8 cellular contexts compared by ENCODE assay signal in the genomic region with DNA sequence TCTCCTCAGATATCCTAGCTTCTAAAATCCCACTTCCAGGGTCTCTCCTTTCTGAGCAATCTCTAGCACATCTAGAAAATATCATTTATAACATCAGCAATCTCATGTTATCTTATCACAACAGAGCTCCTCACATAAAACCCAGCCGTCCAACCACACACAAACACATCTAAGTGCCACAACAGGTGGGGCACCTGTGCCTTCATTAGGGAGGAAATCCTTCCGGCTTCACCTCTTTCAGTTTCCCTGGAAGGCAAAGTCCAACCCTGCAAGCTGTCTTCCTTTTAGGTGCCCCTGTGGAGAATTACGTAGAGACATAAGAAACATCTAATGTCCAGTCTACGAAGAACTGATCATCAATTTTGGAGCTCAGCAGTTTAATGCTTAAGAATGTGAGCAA. TPM values are rescaled to one million over a fixed set of nuclear protein-coding genes. Genes with fewer than 3 reads are reported as not detected.
A peak's percentile ranks its signal among the peaks of the same experiment; 100 is the strongest.
DNase-seq lines count a peak whose midpoint lies in the region; ATAC-seq and TF ChIP-seq lines count a peak whose summit lies in the region.

No MANE protein-coding gene starts in this region.

- H3K9ac ChIP-seq in subcutaneous abdominal adipose tissue (ENCODE audit: low read length in 5 of 5) = peak overlapping the region; percentile 21 to 97 (median 95)

- no peak for DNase-seq in activated naive CD4-positive, alpha-beta T cell treated with anti-CD3 and anti-CD28 coated beads for 36 hours
- no peak for DNase-seq in activated naive CD4-positive, alpha-beta T cell treated with anti-CD3 and anti-CD28 coated beads, Interleukin-2, amount 50 U/mL, for 72 hours (ENCODE audit: low spot score in 2 of 2)
- DNase-seq in immature natural killer cell = no peak
- DNase-seq in NCI-H510A (lab: John Stamatoyannopoulos, UW) = no peak
- no peak for DNase-seq in lower leg skin (ENCODE audit: low spot score in 2 of 2)
- DNase-seq in islet precursor cell = no peak

- no peak for TF ChIP-seq POLR2A in lower leg skin (IDR thresholded peaks at IDR 0.05)

- no peaks in the 10 kb centered on the region for H3K9me3 Mint-ChIP-seq in activated naive CD4-positive, alpha-beta T cell treated with anti-CD3 and anti-CD28 coated beads for 36 hours
- H3K9me3 Mint-ChIP-seq in activated naive CD4-positive, alpha-beta T cell treated with anti-CD3 and anti-CD28 coated beads, Interleukin-2, amount 50 U/mL, for 72 hours = no peaks in the 10 kb centered on the region
- no peaks in the 10 kb centered on the region for H3K9me3 Mint-ChIP-seq in activated naive CD8-positive, alpha-beta T cell (ENCODE audit: low read depth)
- no peaks in the 10 kb centered on the region for H3K9me3 Mint-ChIP-seq in immature natural killer cell

- peaks cover 0 to 3% (median 0%) of the 10 kb centered on the region in 5 donors for H3K36me3 ChIP-seq in subcutaneous abdominal adipose tissue (ENCODE audit: control insufficient read depth in 5 of 5, insufficient read depth in 5 of 5, low read length in 5 of 5)

- no peaks in the 10 kb centered on the region for H3K9me3 ChIP-seq in subcutaneous abdominal adipose tissue (ENCODE audit: control insufficient read depth in 5 of 5, low read length in 5 of 5)

- H3K27ac Mint-ChIP-seq in activated naive CD4-positive, alpha-beta T cell treated with anti-CD3 and anti-CD28 coated beads for 36 hours = no peak overlapping the region
- H3K27ac Mint-ChIP-seq in activated naive CD4-positive, alpha-beta T cell treated with anti-CD3 and anti-CD28 coated beads, Interleukin-2, amount 50 U/mL, for 72 hours = no peak overlapping the region
- peak overlapping the region; percentile 35 for H3K27ac Mint-ChIP-seq in activated naive CD8-positive, alpha-beta T cell
- peak overlapping the region in 4 of 6 donors; percentile 25 to 95 (median 86) for H3K27ac Mint-ChIP-seq in immature natural killer cell

- ATAC-seq in activated naive CD4-positive, alpha-beta T cell treated with anti-CD3 and anti-CD28 coated beads, Interleukin-2, amount 50 U/mL, for 72 hours = no peak

- peaks cover 5 to 46% (median 39%) of the 10 kb centered on the region in 5 donors for H3K4me1 ChIP-seq in subcutaneous abdominal adipose tissue (ENCODE audit: control insufficient read depth in 5 of 5, insufficient read depth in 5 of 5, low read length in 5 of 5)

- H3K4me3 ChIP-seq in subcutaneous abdominal adipose tissue (ENCODE audit: low read depth in 1 of 5, low read length in 5 of 5) = peak overlapping the region; percentile 91 to 98 (median 94)
- H3K4me3 ChIP-seq in lower leg skin (ENCODE audit: low read depth, poor library complexity, severe bottlenecking) = no peak overlapping the region

- H3K4me3 Mint-ChIP-seq in activated naive CD4-positive, alpha-beta T cell treated with anti-CD3 and anti-CD28 coated beads for 36 hours = peak overlapping the region; percentile 96
- peak overlapping the region; percentile 98 for H3K4me3 Mint-ChIP-seq in activated naive CD8-positive, alpha-beta T cell
- H3K4me3 Mint-ChIP-seq in immature natural killer cell = peak overlapping the region; percentile 84 to 97 (median 94)

- H3K27me3 ChIP-seq in subcutaneous abdominal adipose tissue (ENCODE audit: control insufficient read depth in 5 of 5, insufficient read depth in 4 of 5, low read length in 5 of 5) = no peaks in the 10 kb centered on the region

- peaks cover 5% of the 10 kb centered on the region for H3K36me3 Mint-ChIP-seq in activated naive CD4-positive, alpha-beta T cell treated with anti-CD3 and anti-CD28 coated beads for 36 hours (ENCODE audit: low read depth)
- H3K36me3 Mint-ChIP-seq in activated naive CD4-positive, alpha-beta T cell treated with anti-CD3 and anti-CD28 coated beads, Interleukin-2, amount 50 U/mL, for 72 hours = peaks cover 8 to 25% of the 10 kb centered on the region in 2 donors
- H3K36me3 Mint-ChIP-seq in activated naive CD8-positive, alpha-beta T cell = peaks cover 7% of the 10 kb centered on the region
- peaks cover 0 to 7% (median 0%) of the 10 kb centered on the region in 3 donors for H3K36me3 Mint-ChIP-seq in immature natural killer cell

- 68 to 70% methylated on average over 4 of the region's 4 CpGs for WGBS in lower leg skin, 2 donors

- no peaks in the 10 kb centered on the region for H3K27me3 Mint-ChIP-seq in activated naive CD4-positive, alpha-beta T cell treated with anti-CD3 and anti-CD28 coated beads for 36 hours (ENCODE audit: low read depth)
- no peaks in the 10 kb centered on the region for H3K27me3 Mint-ChIP-seq in activated naive CD8-positive, alpha-beta T cell
- peaks cover 9 to 21% (median 11%) of the 10 kb centered on the region in 3 donors for H3K27me3 Mint-ChIP-seq in immature natural killer cell (ENCODE audit: low read depth in 3 of 3)

- CTCF ChIA-PET in activated naive CD4-positive, alpha-beta T cell treated with anti-CD3 and anti-CD28 coated beads for 36 hours (lab: Charles Lee) = no interaction called here

- peaks cover 60% of the 10 kb centered on the region for H3K4me1 Mint-ChIP-seq in activated naive CD4-positive, alpha-beta T cell treated with anti-CD3 and anti-CD28 coated beads for 36 hours (ENCODE audit: low read depth)
- peaks cover 58% of the 10 kb centered on the region for H3K4me1 Mint-ChIP-seq in activated naive CD8-positive, alpha-beta T cell (ENCODE audit: low read depth)
- H3K4me1 Mint-ChIP-seq in immature natural killer cell = peaks cover 65 to 88% of the 10 kb centered on the region in 2 donors

- H3K27ac ChIP-seq in subcutaneous abdominal adipose tissue (ENCODE audit: low read depth, low read length) = no peak overlapping the region

- intact Hi-C loops in activated naive CD4-positive, alpha-beta T cell treated with anti-CD3 and anti-CD28 coated beads for 36 hours (cut with micrococcal nuclease) = no loop called here
- intact Hi-C loops in lower leg skin (cut with DNase I; ENCODE audit: low total_unique reads) = no loop called here

- TF ChIP-seq CTCF in lower leg skin (IDR thresholded peaks at IDR 0.05) = no peak

RNA-seq across cellular contexts. Expression of a gene that starts 1.6 kb away (rescaled TPM):
- total RNA-seq in activated naive CD4-positive, alpha-beta T cell treated with anti-CD3 and anti-CD28 coated beads for 36 hours = 10 to 100 TPM; 29.5 to 31.0 TPM
- total RNA-seq in activated naive CD4-positive, alpha-beta T cell treated with anti-CD3 and anti-CD28 coated beads, Interleukin-2, amount 50 U/mL, for 72 hours = 10 to 100 TPM; 21.7 to 40.5 TPM
- 10 to 100 TPM; 43.5 to 65.3 (median 46.9) TPM for polyA plus RNA-seq in immature natural killer cell
- total RNA-seq in lower leg skin = 100 to 1,000 TPM; 146 to 177 (median 159) TPM

RNA-seq across cellular contexts. Expression of a gene that starts 1.6 kb away (rescaled TPM):
- 10 to 100 TPM; 61.4 to 64.7 TPM for total RNA-seq in activated naive CD4-positive, alpha-beta T cell treated with anti-CD3 and anti-CD28 coated beads for 36 hours
- 10 to 100 TPM; 47.8 to 71.1 TPM for total RNA-seq in activated naive CD4-positive, alpha-beta T cell treated with anti-CD3 and anti-CD28 coated beads, Interleukin-2, amount 50 U/mL, for 72 hours
- polyA plus RNA-seq in immature natural killer cell = 10 to 100 TPM; 35.0 to 73.2 (median 52.2) TPM
- 100 to 1,000 TPM in 3 of 4 donors, 10 to 100 TPM in 1; 77.4 to 178 (median 133) TPM for total RNA-seq in lower leg skin

RNA-seq across cellular contexts. Expression of a gene that starts 51.7 kb away (rescaled TPM):
- not detected for total RNA-seq in activated naive CD4-positive, alpha-beta T cell treated with anti-CD3 and anti-CD28 coated beads for 36 hours
- not detected for total RNA-seq in activated naive CD4-positive, alpha-beta T cell treated with anti-CD3 and anti-CD28 coated beads, Interleukin-2, amount 50 U/mL, for 72 hours
- polyA plus RNA-seq in immature natural killer cell = 1 to 10 TPM; 1.7 to 7.6 (median 2.0) TPM
- 100 to 1,000 TPM in 1 of 4 donors, 10 to 100 TPM in 3; 15.0 to 113 (median 29.8) TPM for total RNA-seq in lower leg skin

Comparison
In these comparisons a context has a peak if more than half of its experiments do, and no peak if none do; other contexts are left out.
1. H3K27ac Mint-ChIP-seq: peak in activated naive CD8-positive, alpha-beta T cell (single experiment) and immature natural killer cell (4 of 6); none in activated naive CD4-positive, alpha-beta T cell treated with anti-CD3 and anti-CD28 coated beads for 36 hours (single experiment) and activated naive CD4-positive, alpha-beta T cell treated with anti-CD3 and anti-CD28 coated beads, Interleukin-2, amount 50 U/mL, for 72 hours (0 of 2).
2. RNA of a gene that starts 51.7 kb away (total RNA-seq): 15.0 to 113 TPM in lower leg skin; not detected in activated naive CD4-positive, alpha-beta T cell treated with anti-CD3 and anti-CD28 coated beads, Interleukin-2, amount 50 U/mL, for 72 hours and not detected in activated naive CD4-positive, alpha-beta T cell treated with anti-CD3 and anti-CD28 coated beads for 36 hours; every median in the first group is over 10 times any median in the second.
3. Peak in every context shown above with its lines, with median percentiles within 50 percentile points of each other: H3K4me3 Mint-ChIP-seq.